16 cellular contexts compared by ENCODE assay signal in genomic region chr16:65869261-65869660, GRCh38.
DNase-seq lines count a peak whose midpoint lies in the region; ATAC-seq and TF ChIP-seq lines count a peak whose summit lies in the region.
"Had no signal": no experiment of that assay in that cellular context is flagged by ENCODE, and none has a peak within 500 bp of the region (broad histone marks: within the 10 kb centered on the region; RNA-seq: fewer than 3 reads in every experiment).

No MANE protein-coding gene starts in this region.

- no peaks in the 10 kb centered on the region for H3K36me3 Mint-ChIP-seq in chondrocyte (ENCODE audit: low read depth)
- H3K36me3 Mint-ChIP-seq: CD8-positive, alpha-beta T cell had no signal

- no peak overlapping the region for H3K27ac Mint-ChIP-seq in chondrocyte (ENCODE audit: unreplicated experiment)
- H3K27ac Mint-ChIP-seq: CD4-positive, alpha-beta T cell; CD8-positive, alpha-beta T cell had no signal

- peak overlapping the region; percentile 89 for H3K4me2 ChIP-seq in BLaER1
- H3K4me2 ChIP-seq: A549 had no signal

- H3K4me1 Mint-ChIP-seq in chondrocyte (ENCODE audit: low read depth) = no peaks in the 10 kb centered on the region

- no peak for TF ChIP-seq CTCF in chondrocyte (IDR thresholded peaks at IDR 0.05)

- H3K27ac ChIP-seq in BLaER1 = 0 out of 2 replicates have a peak overlapping the region, but pooled peaks have one; percentile 3
- H3K27ac ChIP-seq: 22Rv1, A549 had no signal

- H3K4me1 ChIP-seq in BLaER1 = peaks cover 61% of the 10 kb centered on the region
- H3K4me1 ChIP-seq: A549, Caco-2 had no signal

- no peak overlapping the region for H3K9ac ChIP-seq in BLaER1

- peaks cover 2% of the 10 kb centered on the region for H3K9me3 Mint-ChIP-seq in chondrocyte (ENCODE audit: low read depth)
- H3K9me3 Mint-ChIP-seq: CD8-positive, alpha-beta T cell had no signal

- H3K9me3 ChIP-seq in BLaER1 = peaks cover 9% of the 10 kb centered on the region
- H3K9me3 ChIP-seq: A549, BE2C had no signal

- peak; percentile 91 for DNase-seq in G401 (ENCODE audit: low spot score)
- peak; percentile 46 to 88 for DNase-seq in cerebellar nuclear complex (lab: John Stamatoyannopoulos, UW)
- DNase-seq in KBM-7 = no peak
- no peak for DNase-seq in chondrocyte (ENCODE audit: low spot score)
- DNase-seq: BE2C; Caco-2; Calu3; CD4-positive, alpha-beta T cell; CD8-positive, alpha-beta T cell; DMS79 treated with DMSO at 0.1 percent for 48 hours; GDM1 had no signal

- H3K27me3 Mint-ChIP-seq in chondrocyte (ENCODE audit: low read depth) = no peaks in the 10 kb centered on the region
- H3K27me3 Mint-ChIP-seq: CD4-positive, alpha-beta T cell had no signal

- no peak for ATAC-seq in HG02885 (IDR thresholded peaks at IDR 0.05; ENCODE audit: poor library complexity, unreplicated experiment)
- ATAC-seq: A549; CD8-positive, alpha-beta T cell; GM12878 had no signal

- no peaks in the 10 kb centered on the region for H3K27me3 ChIP-seq in BLaER1
- H3K27me3 ChIP-seq: BE2C had no signal

- peaks cover 4% of the 10 kb centered on the region; the same call in 1 of the 2 replicates for H3K36me3 ChIP-seq in BLaER1
- H3K36me3 ChIP-seq: BE2C had no signal

- no peaks in the 10 kb centered on the region for H4K20me1 ChIP-seq in BLaER1

- H3K4me3 ChIP-seq in BLaER1 = no peak overlapping the region
- H3K4me3 ChIP-seq: A549, GM12878 had no signal

- no peak overlapping the region for H3K4me3 Mint-ChIP-seq in chondrocyte (ENCODE audit: unreplicated experiment)
- H3K4me3 Mint-ChIP-seq: CD4-positive, alpha-beta T cell; CD8-positive, alpha-beta T cell had no signal

- in situ Hi-C loops in G401 (cut with HindIII; ENCODE audit: low sequenced_read_pairs) = no loop called here
- in situ Hi-C loops in KBM-7 (cut with MboI; ENCODE audit: low pct_unique_long_range_greater_than_20kb, low sequenced_read_pairs) = no loop called here

Comparison
In these comparisons a context has a peak if more than half of its experiments do, and no peak if none do; other contexts are left out.
1. DNase-seq: peak in G401 (single experiment) and cerebellar nuclear complex (2 of 2); none in KBM-7 (single experiment) and chondrocyte (single experiment).